In genomic region chr7:21616796-21617436, GRCh38 we compare ENCODE assay signal across 15 cellular contexts.
A peak's percentile ranks its signal among the peaks of the same experiment; 100 is the strongest.
DNase-seq lines count a peak whose midpoint lies in the region; FAIRE-seq and TF ChIP-seq lines count a peak whose summit lies in the region.
"Had no signal": no experiment of that assay in that cellular context is flagged by ENCODE, and none has a peak within 500 bp of the region (broad histone marks: within the 10 kb centered on the region; RNA-seq: fewer than 3 reads in every experiment).

No MANE protein-coding gene starts in this region.

- intact Hi-C loops in prostate gland (cut with DNase I), result no loop called here

- H3K36me3 Mint-ChIP-seq in progenitor cell of endocrine pancreas (ENCODE audit: insufficient read depth), result no peaks in the 10 kb centered on the region

- CTCF ChIA-PET in RWPE1 (lab: Yijun Ruan, JAX), result interaction anchor here (0.6 kb wide), 2 partner anchors 26 to 340 kb away, joined by 3 read pairs; no protein-coding TSS in a partner anchor

- POLR2A ChIA-PET in RWPE1 (lab: Yijun Ruan, JAX; ENCODE audit: low non-redundant PET), result no interaction called here

- H3K27me3 ChIP-seq in prostate gland (replicated peaks; ENCODE audit: insufficient read depth), result no peaks in the 10 kb centered on the region
- H3K27me3 ChIP-seq: ovary had no signal

- TF ChIP-seq CTCF in RWPE1 (conservative IDR thresholded peaks at IDR 0.05; ENCODE audit: low read depth), result no peak
- no peak for TF ChIP-seq CTCF in fibroblast of the aortic adventitia (IDR thresholded peaks at IDR 0.05; ENCODE audit: insufficient read depth, low read length)
- TF ChIP-seq CTCF in progenitor cell of endocrine pancreas (IDR thresholded peaks at IDR 0.05; ENCODE audit: unreplicated experiment), result no peak
- TF ChIP-seq CTCF in prostate gland (IDR thresholded peaks at IDR 0.05), result no peak
- no peak for TF ChIP-seq CTCF in D721Med (IDR thresholded peaks at IDR 0.05; ENCODE audit: insufficient read depth, missing control alignments)

- no peaks in the 10 kb centered on the region for H3K9me3 Mint-ChIP-seq in progenitor cell of endocrine pancreas (ENCODE audit: low read depth)

- peak overlapping the region; percentile 86 for H3K27ac Mint-ChIP-seq in progenitor cell of endocrine pancreas

- peaks cover 7% of the 10 kb centered on the region for H3K4me1 Mint-ChIP-seq in progenitor cell of endocrine pancreas (ENCODE audit: low read depth)

- H3K27ac ChIP-seq in RWPE1, result no peak overlapping the region
- H3K27ac ChIP-seq in prostate gland, result no peak overlapping the region
- H3K27ac ChIP-seq: ovary had no signal

- H3K27me3 Mint-ChIP-seq in progenitor cell of endocrine pancreas, result no peaks in the 10 kb centered on the region

- FAIRE-seq in D721Med (lab: Jason Lieb, UNC), result no peak

- H3K4me3 ChIP-seq in fibroblast of the aortic adventitia (ENCODE audit: low read depth, low read length), result no peak overlapping the region
- no peak overlapping the region for H3K4me3 ChIP-seq in prostate gland
- H3K4me3 ChIP-seq: ovary had no signal

- H3K9me3 ChIP-seq in prostate gland, result no peaks in the 10 kb centered on the region
- H3K9me3 ChIP-seq: ovary had no signal

- DNase-seq in H4 (ENCODE audit: low spot score), result peak; percentile 98
- peak; percentile 76 for DNase-seq in RWPE1 (ENCODE audit: low spot score)
- DNase-seq in fibroblast of the aortic adventitia (ENCODE audit: low read depth), result peak; percentile 81
- DNase-seq in progenitor cell of endocrine pancreas (ENCODE audit: low spot score, unreplicated experiment), result no peak
- no peak for DNase-seq in prostate gland (ENCODE audit: low spot score)
- no peak for DNase-seq in NCI-H2196 treated with DMSO at 0.1 percent for 48 hours (lab: John Stamatoyannopoulos, UW; ENCODE audit: unreplicated experiment)
- DNase-seq in NCI-H128 (lab: John Stamatoyannopoulos, UW; ENCODE audit: unreplicated experiment), result no peak
- DNase-seq in D721Med (ENCODE audit: insufficient read length, low spot score), result no peak
- DNase-seq: activated CD4-positive, alpha-beta T cell treated with anti-CD3 and anti-CD28 coated beads, Interleukin-2, amount 50 U/mL, for 1 hour; activated naive CD4-positive, alpha-beta T cell treated with Interleukin-2 at 50 U/mL for 16 hours; effector CD8-positive, alpha-beta T cell; KG1; left cardiac atrium; ovary; stimulated activated CD4-positive, alpha-beta T cell treated with anti-CD3 and anti-CD28 coated beads, Interleukin-4, amount 100 ng/mL, for 24 hours had no signal

- no peak overlapping the region for H3K4me3 Mint-ChIP-seq in progenitor cell of endocrine pancreas (ENCODE audit: low read depth)

- WGBS in prostate gland, result 69% methylated on average over 7 of the region's 7 CpGs

- no peaks in the 10 kb centered on the region for H3K36me3 ChIP-seq in prostate gland
- H3K36me3 ChIP-seq: ovary had no signal

- TF ChIP-seq POLR2A in prostate gland (IDR thresholded peaks at IDR 0.05), result no peak

- H3K4me1 ChIP-seq in prostate gland (replicated peaks), result no peaks in the 10 kb centered on the region

Comparison
In these comparisons a context has a peak if more than half of its experiments do, and no peak if none do; other contexts are left out.
1. DNase-seq: peak in H4 (single experiment), RWPE1 (single experiment) and fibroblast of the aortic adventitia (single experiment); none in progenitor cell of endocrine pancreas (single experiment), prostate gland (single experiment), NCI-H2196 treated with DMSO at 0.1 percent for 48 hours (single experiment), NCI-H128 (single experiment) and D721Med (single experiment).